In genomic region chr6:119075200-119075981, GRCh38 we compare ENCODE assay signal across 14 cellular contexts.
"Had no signal": no experiment of that assay in that cellular context is flagged by ENCODE, and none has a peak within 500 bp of the region (broad histone marks: within the 10 kb centered on the region; RNA-seq: fewer than 3 reads in every experiment).

No MANE protein-coding gene starts in this region.

- H3K36me3 ChIP-seq: ascending aorta, heart left ventricle, sigmoid colon had no signal

- H3K27ac Mint-ChIP-seq: nephron progenitor cell had no signal

- FAIRE-seq: colon had no signal

- H3K4me1 ChIP-seq: ascending aorta, foreskin keratinocyte had no signal

- H3K9me3 Mint-ChIP-seq: nephron progenitor cell had no signal

- H3K27ac ChIP-seq: ascending aorta, foreskin keratinocyte, heart left ventricle, SK-N-MC had no signal

- DNase-seq: activated CD4-positive, CD25-positive, alpha-beta regulatory T cell; activated CD8-positive, alpha-beta memory T cell treated with anti-CD3 and anti-CD28 coated beads for 24 hours; foreskin keratinocyte; heart left ventricle; islet precursor cell; mesenchymal stem cell; nephron progenitor cell; sigmoid colon; stimulated activated CD4-positive, alpha-beta T cell treated with anti-CD3 and anti-CD28 coated beads, Interleukin-12 subunit alpha, Interleukin-12 subunit beta, amount 100 ng/mL, for 4 hours; stimulated activated naive CD4-positive, alpha-beta T cell treated with Interleukin-2 at 50 U/mL for 16 hours had no signal

- H3K4me3 ChIP-seq: ascending aorta, heart left ventricle, sigmoid colon, SK-N-MC had no signal

- H3K9me3 ChIP-seq: ascending aorta, heart left ventricle, sigmoid colon had no signal

- ATAC-seq: foreskin keratinocyte, heart left ventricle, left lobe of liver had no signal

- H3K27me3 ChIP-seq: ascending aorta, sigmoid colon had no signal

- H3K4me3 Mint-ChIP-seq: nephron progenitor cell had no signal
